In genomic region chr16:71513302-71513701, GRCh38 we compare ENCODE assay signal across 33 cellular contexts. TPM values are rescaled to one million over a fixed set of nuclear protein-coding genes. Genes with fewer than 3 reads are reported as not detected.
"Had no signal": no experiment of that assay in that cellular context is flagged by ENCODE, and none has a peak within 500 bp of the region (broad histone marks: within the 10 kb centered on the region; RNA-seq: fewer than 3 reads in every experiment).

No MANE protein-coding gene starts in this region.

- H3K36me3 Mint-ChIP-seq: activated CD8-positive, alpha-beta memory T cell treated with anti-CD3 and anti-CD28 coated beads, Interleukin-2, amount 10 ng/mL, durations not matched to agents 7 days and 5 days; activated naive CD4-positive, alpha-beta T cell treated with anti-CD3 and anti-CD28 coated beads, Interleukin-2, amount 10 ng/mL, durations not matched to agents 7 days and 5 days; activated naive CD8-positive, alpha-beta T cell had no signal

- H3K9me3 Mint-ChIP-seq: activated CD4-positive, alpha-beta memory T cell treated with anti-CD3 and anti-CD28 coated beads, Interleukin-2, amount 10 ng/mL, durations not matched to agents 7 days and 5 days; activated naive CD4-positive, alpha-beta T cell treated with anti-CD3 and anti-CD28 coated beads, Interleukin-2, amount 10 ng/mL, durations not matched to agents 7 days and 5 days; activated naive CD8-positive, alpha-beta T cell treated with anti-CD3 and anti-CD28 coated beads, Interleukin-2, amount 50 U/mL, for 24 hours had no signal

- DNase-seq: activated CD4-positive, alpha-beta memory T cell treated with anti-CD3 and anti-CD28 coated beads, Interleukin-2, amount 10 ng/mL, durations not matched to agents 7 days and 5 days; activated CD4-positive, alpha-beta T cell treated with anti-CD3 and anti-CD28 coated beads for 1 hour; activated CD4-positive, alpha-beta T cell treated with anti-CD3 and anti-CD28 coated beads for 48 hours; activated CD4-positive, CD25-positive, alpha-beta regulatory T cell; activated CD8-positive, alpha-beta memory T cell treated with anti-CD3 and anti-CD28 coated beads for 24 hours; activated CD8-positive, alpha-beta memory T cell treated with anti-CD3 and anti-CD28 coated beads, Interleukin-2, amount 10 ng/mL, durations not matched to agents 7 days and 5 days; activated CD8-positive, alpha-beta memory T cell treated with anti-CD3 and anti-CD28 coated beads, Interleukin-2, amount 50 U/mL, for 48 hours; activated effector memory CD4-positive, alpha-beta T cell treated with Interleukin-2 at 50 U/mL for 16 hours; activated naive CD4-positive, alpha-beta T cell treated with anti-CD3 and anti-CD28 coated beads, Interleukin-2, amount 10 ng/mL, durations not matched to agents 7 days and 5 days; activated naive CD8-positive, alpha-beta T cell treated with anti-CD3 and anti-CD28 coated beads, Interleukin-2, amount 50 U/mL, for 24 hours; activated T-cell treated with anti-CD3 and anti-CD28 coated beads, Interleukin-2, amount 50 U/mL, for 48 hours; anterior cingulate cortex; brain microvascular endothelial cell; central memory CD4-positive, alpha-beta T cell; NCI-H1105; NCI-H1417 treated with DMSO at 0.1 percent for 48 hours; NCI-H1694; NCI-H1930; NCI-H2107; NCI-H2171; NCI-H510A; NCI-H526; NCI-H748 treated with DMSO at 0.1 percent for 48 hours; NK-92 treated with Interleukin-12 subunit alpha and Interleukin-12 subunit beta, amount 100 ng/mL, for 24 hours; SHP77; SJCRH30; T1000; WERI-Rb-1 had no signal

- H3K4me1 Mint-ChIP-seq: activated CD4-positive, alpha-beta memory T cell treated with anti-CD3 and anti-CD28 coated beads, Interleukin-2, amount 10 ng/mL, durations not matched to agents 7 days and 5 days; activated CD8-positive, alpha-beta memory T cell treated with anti-CD3 and anti-CD28 coated beads, Interleukin-2, amount 10 ng/mL, durations not matched to agents 7 days and 5 days; activated naive CD4-positive, alpha-beta T cell treated with anti-CD3 and anti-CD28 coated beads, Interleukin-2, amount 10 ng/mL, durations not matched to agents 7 days and 5 days; activated naive CD8-positive, alpha-beta T cell treated with anti-CD3 and anti-CD28 coated beads, Interleukin-2, amount 50 U/mL, for 24 hours had no signal

- H3K9me3 ChIP-seq: SJCRH30 had no signal

- H3K27ac ChIP-seq: brain microvascular endothelial cell, SJCRH30, SK-N-MC, WERI-Rb-1 had no signal

- H3K27ac Mint-ChIP-seq: activated CD4-positive, alpha-beta memory T cell treated with anti-CD3 and anti-CD28 coated beads, Interleukin-2, amount 10 ng/mL, durations not matched to agents 7 days and 5 days; activated CD8-positive, alpha-beta memory T cell treated with anti-CD3 and anti-CD28 coated beads, Interleukin-2, amount 10 ng/mL, durations not matched to agents 7 days and 5 days; activated naive CD4-positive, alpha-beta T cell treated with anti-CD3 and anti-CD28 coated beads, Interleukin-2, amount 10 ng/mL, durations not matched to agents 7 days and 5 days; activated naive CD8-positive, alpha-beta T cell; activated naive CD8-positive, alpha-beta T cell treated with anti-CD3 and anti-CD28 coated beads, Interleukin-2, amount 50 U/mL, for 24 hours had no signal

- H3K4me3 Mint-ChIP-seq: activated CD4-positive, alpha-beta memory T cell treated with anti-CD3 and anti-CD28 coated beads, Interleukin-2, amount 10 ng/mL, durations not matched to agents 7 days and 5 days; activated CD8-positive, alpha-beta memory T cell treated with anti-CD3 and anti-CD28 coated beads, Interleukin-2, amount 10 ng/mL, durations not matched to agents 7 days and 5 days; activated naive CD4-positive, alpha-beta T cell treated with anti-CD3 and anti-CD28 coated beads, Interleukin-2, amount 10 ng/mL, durations not matched to agents 7 days and 5 days; activated naive CD8-positive, alpha-beta T cell; activated naive CD8-positive, alpha-beta T cell treated with anti-CD3 and anti-CD28 coated beads, Interleukin-2, amount 50 U/mL, for 24 hours had no signal

- H3K27me3 ChIP-seq: brain microvascular endothelial cell, SJCRH30 had no signal

- H3K36me3 ChIP-seq: brain microvascular endothelial cell, SJCRH30, WERI-Rb-1 had no signal

- H3K4me3 ChIP-seq: SJCRH30, SK-N-MC had no signal

- ATAC-seq: activated CD8-positive, alpha-beta memory T cell treated with anti-CD3 and anti-CD28 coated beads, Interleukin-2, amount 10 ng/mL, durations not matched to agents 7 days and 5 days; activated naive CD8-positive, alpha-beta T cell treated with anti-CD3 and anti-CD28 coated beads, Interleukin-2, amount 50 U/mL, for 24 hours had no signal

RNA-seq across cellular contexts. Expression of gene CHST4, which starts 12.9 kb away (rescaled TPM):
- total RNA-seq: activated CD4-positive, alpha-beta memory T cell treated with anti-CD3 and anti-CD28 coated beads, Interleukin-2, amount 10 ng/mL, durations not matched to agents 7 days and 5 days; activated CD8-positive, alpha-beta memory T cell treated with anti-CD3 and anti-CD28 coated beads, Interleukin-2, amount 10 ng/mL, durations not matched to agents 7 days and 5 days; cerebellum; T-helper 1 cell treated with Interleukin-12 subunit alpha and Interleukin-12 subunit beta and Interleukin-4 antibody, amounts not matched to agents 30 ng/mL and 1 ng/mL, for 36 hours; T-helper 2 cell treated with Interferon-gamma antibody and Interleukin-4, amounts not matched to agents 100 ng/mL and 5 ng/mL, for 36 hours had no signal
